ENCODE assay signal across 1 cellular context in genomic region chr16:83926726-83927397, GRCh38.
A peak's percentile ranks its signal among the peaks of the same experiment; 100 is the strongest.
TF ChIP-seq lines count a peak whose summit lies in the region.

No MANE protein-coding gene starts in this region.

TF ChIP-seq in HepG2, 621 proteins besides CTCF, POLR2A, EP300 and RAD21 (continued from another document and continues in another):
- TF ChIP-seq ZSCAN29 (CRISPR knock-in tag; conservative IDR thresholded peaks at IDR 0.05) (0 out of 2 replicates have a peak, but pooled peaks have one; percentile 61), ZNF280B (CRISPR knock-in tag; IDR thresholded peaks at IDR 0.05; ENCODE audit: borderline replicate concordance) (no peak), MED1 (CRISPR knock-in tag; IDR thresholded peaks at IDR 0.05) (no peak), FOXP1 (IDR thresholded peaks at IDR 0.05) (no peak), FOXP1 (CRISPR knock-in tag; IDR thresholded peaks at IDR 0.05) (no peak), HMGXB4 (CRISPR knock-in tag; IDR thresholded peaks at IDR 0.05; ENCODE audit: borderline replicate concordance in 1 of 2, low read depth in 1 of 2) (peak; percentile 74 to 87; a peak in 2 of 4 replicates), IRF2 (CRISPR knock-in tag; IDR thresholded peaks at IDR 0.05) (peak; percentile 75; the same call in 1 of the 2 replicates), PPARG (CRISPR knock-in tag; conservative IDR thresholded peaks at IDR 0.05) (peak; percentile 54), LCORL (IDR thresholded peaks at IDR 0.05) (no peak), LCORL (CRISPR knock-in tag; IDR thresholded peaks at IDR 0.05) (peak; percentile 85), ZNF234 (CRISPR knock-in tag; conservative IDR thresholded peaks at IDR 0.05) (no peak), CEBPG (CRISPR knock-in tag; IDR thresholded peaks at IDR 0.05) (no peak), MIER3 (CRISPR knock-in tag; IDR thresholded peaks at IDR 0.05; ENCODE audit: borderline replicate concordance) (0 out of 2 replicates have a peak, but pooled peaks have one; percentile 42), NR2F2 (IDR thresholded peaks at IDR 0.05; ENCODE audit: borderline replicate concordance, low read depth) (no peak), KLF11 (CRISPR knock-in tag; IDR thresholded peaks at IDR 0.05) (0 out of 2 replicates have a peak, but pooled peaks have one; percentile 68), ZUFSP (CRISPR knock-in tag; IDR thresholded peaks at IDR 0.05; ENCODE audit: borderline replicate concordance) (no peak), MYNN (CRISPR knock-in tag; IDR thresholded peaks at IDR 0.05; ENCODE audit: low read depth) (no peak), GATAD1 (CRISPR knock-in tag; IDR thresholded peaks at IDR 0.05) (peak; percentile 61), ZFP91 (CRISPR knock-in tag; IDR thresholded peaks at IDR 0.05; ENCODE audit: borderline replicate concordance) (peak; percentile 84), IRF9 (CRISPR knock-in tag; IDR thresholded peaks at IDR 0.05; ENCODE audit: borderline replicate concordance) (peak; percentile 74; the same call in 1 of the 2 replicates), MXI1 (IDR thresholded peaks at IDR 0.05; ENCODE audit: borderline replicate concordance, low read depth, low read length) (peak; percentile 48; the same call in 1 of the 3 replicates), ZBED4 (CRISPR knock-in tag; IDR thresholded peaks at IDR 0.05; ENCODE audit: borderline replicate concordance) (no peak), MYC (CRISPR knock-in tag; IDR thresholded peaks at IDR 0.05; ENCODE audit: borderline replicate concordance) (peak; percentile 22; the same call in 1 of the 2 replicates), ZNF761 (CRISPR knock-in tag; conservative IDR thresholded peaks at IDR 0.05) (0 out of 2 replicates have a peak, but pooled peaks have one; percentile 35), ZNF788 (CRISPR knock-in tag; IDR thresholded peaks at IDR 0.05; ENCODE audit: borderline replicate concordance) (no peak), ZNF766 (CRISPR knock-in tag; IDR thresholded peaks at IDR 0.05; ENCODE audit: borderline replicate concordance) (peak; percentile 71; the same call in 1 of the 2 replicates), WIZ (CRISPR knock-in tag; IDR thresholded peaks at IDR 0.05) (no peak), JUN (CRISPR knock-in tag; IDR thresholded peaks at IDR 0.05) (0 out of 2 replicates have a peak, but pooled peaks have one; percentile 40), ERF (CRISPR knock-in tag; IDR thresholded peaks at IDR 0.05) (peak; percentile 70), YEATS4 (CRISPR knock-in tag; IDR thresholded peaks at IDR 0.05; ENCODE audit: borderline replicate concordance) (0 out of 2 replicates have a peak, but pooled peaks have one; percentile 17), SALL1 (CRISPR knock-in tag; IDR thresholded peaks at IDR 0.05) (peak; percentile 65), KDM6A (CRISPR knock-in tag; IDR thresholded peaks at IDR 0.05; ENCODE audit: low read depth) (no peak), ARID5B (CRISPR knock-in tag; IDR thresholded peaks at IDR 0.05) (peak; percentile 48), CBX5 (CRISPR knock-in tag; IDR thresholded peaks at IDR 0.05; ENCODE audit: borderline replicate concordance) (peak; percentile 59; the same call in 1 of the 2 replicates), SOX5 (CRISPR knock-in tag; IDR thresholded peaks at IDR 0.05; ENCODE audit: borderline replicate concordance) (peak; percentile 17; the same call in 1 of the 2 replicates), HHEX (CRISPR knock-in tag; IDR thresholded peaks at IDR 0.05) (no peak), HOMEZ (CRISPR knock-in tag; IDR thresholded peaks at IDR 0.05; ENCODE audit: low read depth) (0 out of 2 replicates have a peak, but pooled peaks have one; percentile 50), ZNF713 (CRISPR knock-in tag; IDR thresholded peaks at IDR 0.05) (0 out of 2 replicates have a peak, but pooled peaks have one; percentile 25), ZNF274 (CRISPR knock-in tag; IDR thresholded peaks at IDR 0.05) (peak; percentile 67; the same call in 1 of the 2 replicates), TFAP4 (IDR thresholded peaks at IDR 0.05; ENCODE audit: borderline replicate concordance, low read depth) (peak; percentile 32; the same call in 1 of the 2 replicates), ZNF253 (CRISPR knock-in tag; IDR thresholded peaks at IDR 0.05; ENCODE audit: borderline replicate concordance) (no peak), FOXC1 (CRISPR knock-in tag; IDR thresholded peaks at IDR 0.05; ENCODE audit: borderline replicate concordance) (peak; percentile 82), GABPB1 (CRISPR knock-in tag; IDR thresholded peaks at IDR 0.05) (peak; percentile 59), ZEB1 (IDR thresholded peaks at IDR 0.05; ENCODE audit: insufficient replicate concordance, low read depth) (peak; percentile 88), CHD2 (IDR thresholded peaks at IDR 0.05; ENCODE audit: low read depth, low read length) (no peak), ZZZ3 (CRISPR knock-in tag; IDR thresholded peaks at IDR 0.05; ENCODE audit: borderline replicate concordance) (0 out of 2 replicates have a peak, but pooled peaks have one; percentile 7)
